Comparison of ENCODE assay signal across 22 cellular contexts in the genomic region with DNA sequence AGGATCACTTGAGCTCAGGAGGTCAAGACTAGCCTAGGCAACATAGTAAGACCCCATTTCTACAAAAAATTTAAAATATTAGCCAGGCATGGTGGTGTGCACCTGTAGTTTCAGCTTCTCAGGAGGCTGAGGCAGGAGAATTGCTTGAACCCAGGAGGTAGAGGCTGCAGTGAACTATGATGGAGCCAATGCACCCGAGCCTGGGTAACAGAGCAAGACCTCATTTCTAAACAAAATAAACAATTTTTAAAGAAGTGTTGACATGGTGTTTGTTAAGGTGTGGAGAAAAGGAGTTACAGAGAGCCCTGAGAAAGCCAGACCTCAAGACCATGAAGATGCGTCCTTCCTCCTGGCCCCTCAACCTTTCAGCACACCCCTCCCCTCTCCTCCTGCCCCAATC. TPM values are rescaled to one million over a fixed set of nuclear protein-coding genes. Genes with fewer than 3 reads are reported as not detected.
DNase-seq lines count a peak whose midpoint lies in the region; ATAC-seq, FAIRE-seq and TF ChIP-seq lines count a peak whose summit lies in the region.
"Had no signal": no experiment of that assay in that cellular context is flagged by ENCODE, and none has a peak within 500 bp of the region (broad histone marks: within the 10 kb centered on the region; RNA-seq: fewer than 3 reads in every experiment).

No MANE protein-coding gene starts in this region.

- no peak for FAIRE-seq in H1 (lab: Jason Lieb, UNC)
- FAIRE-seq: A204.1, D721Med, G401.6, GM12891, GM19239 had no signal

- H3K79me2 ChIP-seq in GM23338 (replicated peaks; ENCODE audit: insufficient read depth), result no peaks in the 10 kb centered on the region
- no peaks in the 10 kb centered on the region for H3K79me2 ChIP-seq in H1 (ENCODE audit: control insufficient read depth in 1 of 2, insufficient read depth in 2 of 2, low read length in 2 of 2)
- H3K79me2 ChIP-seq in osteoblast (ENCODE audit: insufficient read depth, low read length), result no peaks in the 10 kb centered on the region

- 0 out of 2 replicates have a peak, but pooled peaks cover 6% of the 10 kb centered on the region for H3F3A ChIP-seq in GM23338 (replicated peaks; ENCODE audit: low read depth)

- H3K4me2 ChIP-seq in GM23338 (no peak overlapping the region), H1 (ENCODE audit: insufficient read depth in 1 of 2, low read depth in 2 of 2, low read length in 2 of 2) (no peak overlapping the region), osteoblast (ENCODE audit: insufficient read depth, low read length) (no peak overlapping the region)
- H3K4me2 ChIP-seq: BLaER1 treated with 17β-estradiol and CSF1 and Interleukin-3, amounts not matched to agents 10 nM and 100 nM had no signal

- H4K91ac ChIP-seq in H1 (replicated peaks; ENCODE audit: insufficient read length, low read length), result no peak overlapping the region

- H4K20me1 ChIP-seq in GM23338 (replicated peaks; ENCODE audit: insufficient read depth) (no peaks in the 10 kb centered on the region), H1 (replicated peaks in 1 of 2; ENCODE audit: control insufficient read depth in 1 of 2, insufficient read depth in 2 of 2, low read length in 2 of 2) (no peaks in the 10 kb centered on the region), osteoblast (ENCODE audit: insufficient read depth, low read length) (no peaks in the 10 kb centered on the region)
- H4K20me1 ChIP-seq: BLaER1 treated with 17β-estradiol and CSF1 and Interleukin-3, amounts not matched to agents 10 nM and 100 nM had no signal

- no peak overlapping the region for H3K27ac ChIP-seq in GM23338 (ENCODE audit: low read depth)
- H3K27ac ChIP-seq in HEK293 (ENCODE audit: extremely low read depth, low read depth, low read length), result no peak overlapping the region
- H3K27ac ChIP-seq in H1 (ENCODE audit: low read depth, low read length), result no peak overlapping the region
- no peak overlapping the region for H3K27ac ChIP-seq in osteoblast (ENCODE audit: low read depth, low read length)
- H3K27ac ChIP-seq in suprapubic skin, result no peak overlapping the region
- H3K27ac ChIP-seq: BLaER1 treated with 17β-estradiol and CSF1 and Interleukin-3, amounts not matched to agents 10 nM and 100 nM; C4-2B had no signal

- H2BK120ac ChIP-seq in H1 (replicated peaks; ENCODE audit: low read depth, low read length), result no peak overlapping the region

- H3K23me2 ChIP-seq in H1 (ENCODE audit: low read depth, low read length), result no peaks in the 10 kb centered on the region

- H3K9me3 Mint-ChIP-seq in GM23338, result no peaks in the 10 kb centered on the region
- H3K9me3 Mint-ChIP-seq: CD4-positive, alpha-beta T cell; CD8-positive, alpha-beta T cell had no signal

- H3K4me3 Mint-ChIP-seq in GM23338, result no peak overlapping the region
- H3K4me3 Mint-ChIP-seq: CD4-positive, alpha-beta T cell; CD8-positive, alpha-beta T cell had no signal

- no peak overlapping the region for H3K23ac ChIP-seq in H1 (ENCODE audit: insufficient read length)

- H3K36me3 ChIP-seq in GM23338 (ENCODE audit: insufficient read depth) (no peaks in the 10 kb centered on the region), HEK293 (ENCODE audit: control insufficient read depth in 2 of 2, insufficient read depth in 1 of 2, low read length in 2 of 2) (no peaks in the 10 kb centered on the region), H1 (ENCODE audit: control insufficient read depth in 2 of 4, insufficient read depth in 4 of 4, low read length in 3 of 4) (no peaks in the 10 kb centered on the region), osteoblast (ENCODE audit: insufficient read depth, low read length) (no peaks in the 10 kb centered on the region), suprapubic skin (no peaks in the 10 kb centered on the region), BE2C (no peaks in the 10 kb centered on the region)
- H3K36me3 ChIP-seq: BLaER1 treated with 17β-estradiol and CSF1 and Interleukin-3, amounts not matched to agents 10 nM and 100 nM had no signal

- TF ChIP-seq CTCF in GM23338 (conservative IDR thresholded peaks at IDR 0.05; ENCODE audit: low read depth in 2 of 2) (no peak), HEK293 (tag by site-specific recombination; IDR thresholded peaks at IDR 0.05) (no peak), H1 (IDR thresholded peaks at IDR 0.05; ENCODE audit: control extremely low read depth in 1 of 3, insufficient read depth in 1 of 3, low read depth in 1 of 3, low read length in 3 of 3) (no peak), osteoblast (IDR thresholded peaks at IDR 0.05; ENCODE audit: extremely low read depth, low read depth, low read length) (no peak), suprapubic skin (IDR thresholded peaks at IDR 0.05) (no peak), BE2C (IDR thresholded peaks at IDR 0.05; ENCODE audit: low read depth, low read length) (no peak)

- peak overlapping the region; percentile 75; the same call in 1 of the 2 replicates for H3K18ac ChIP-seq in H1 (ENCODE audit: extremely low read depth, low read length)

- no peak overlapping the region for H3K27ac Mint-ChIP-seq in GM23338
- H3K27ac Mint-ChIP-seq: CD4-positive, alpha-beta T cell; CD8-positive, alpha-beta T cell had no signal

- TF ChIP-seq POLR2A in H1 (IDR thresholded peaks at IDR 0.05; ENCODE audit: control extremely low read depth in 1 of 2, low read depth in 2 of 2, low read length in 2 of 2) (no peak), suprapubic skin (IDR thresholded peaks at IDR 0.05) (no peak)

- H2AFZ ChIP-seq in GM23338 (peak overlapping the region; percentile 32; the same call in 1 of the 2 replicates), H1 (ENCODE audit: low read length) (no peak overlapping the region), osteoblast (ENCODE audit: low read length) (no peak overlapping the region)

- H3K9me2 ChIP-seq in GM23338 (ENCODE audit: insufficient read depth), result no peaks in the 10 kb centered on the region

- no peak overlapping the region for H3K14ac ChIP-seq in H1 (ENCODE audit: insufficient read length)

- H4K5ac ChIP-seq in H1 (ENCODE audit: insufficient read length, low read depth, low read length), result no peak overlapping the region

- TF ChIP-seq RAD21 in H1 (IDR thresholded peaks at IDR 0.05 in 1 of 2, conservative IDR thresholded peaks at IDR 0.05 in 1 of 2; ENCODE audit: low read depth in 2 of 2, low read length in 2 of 2), result no peak

- H3K4ac ChIP-seq in H1 (replicated peaks; ENCODE audit: insufficient read length, low read depth, low read length), result no peak overlapping the region

- no peak overlapping the region for H2AK5ac ChIP-seq in H1 (ENCODE audit: low read depth, low read length)

- no peaks in the 10 kb centered on the region for H3K36me3 Mint-ChIP-seq in GM23338 (ENCODE audit: low read depth)
- H3K36me3 Mint-ChIP-seq: CD8-positive, alpha-beta T cell had no signal

- POLR2A ChIA-PET in HEK293 (lab: Yijun Ruan, JAX) (no interaction called here), H1 (lab: Charles Lee; ENCODE audit: partially characterized antibody) (interaction anchor here (1.0 to 1.6 kb wide), 2 partner anchors 13 to 37 kb away, joined by 3 read pairs; no protein-coding TSS in a partner anchor)

- no peaks in the 10 kb centered on the region for H3K79me1 ChIP-seq in H1 (ENCODE audit: low read depth, low read length)

- H3K9me3 ChIP-seq in HEK293 (ENCODE audit: control insufficient read depth, insufficient read depth, low read depth, low read length) (no peaks in the 10 kb centered on the region), H1 (ENCODE audit: insufficient read depth in 2 of 2, low read depth in 1 of 2, low read length in 1 of 2) (no peaks in the 10 kb centered on the region), osteoblast (ENCODE audit: low read depth, low read length) (no peaks in the 10 kb centered on the region), suprapubic skin (no peaks in the 10 kb centered on the region), BE2C (no peaks in the 10 kb centered on the region)
- H3K9me3 ChIP-seq: Caco-2 had no signal

- CTCF ChIA-PET in HEK293 (lab: Yijun Ruan, JAX), result interaction anchor here (0.6 to 0.9 kb wide), 3 partner anchors 9 to 32 kb away, joined by 3 to 4 read pairs (median 4); no protein-coding TSS in a partner anchor
- CTCF ChIA-PET in H1 (lab: Charles Lee; ENCODE audit: partially characterized antibody), result interaction anchor here (0.6 to 8.7 kb wide), 9 partner anchors 8 to 214 kb away, joined by 3 to 56 read pairs (median 4); no protein-coding TSS in a partner anchor

- TF ChIP-seq EP300 in H1 (IDR thresholded peaks at IDR 0.05; ENCODE audit: borderline replicate concordance in 1 of 2, low read depth in 2 of 2, low read length in 2 of 2), result no peak
- no peak for TF ChIP-seq EP300 in suprapubic skin (IDR thresholded peaks at IDR 0.05)

- H3K4me3 ChIP-seq in GM23338 (no peak overlapping the region), HEK293 (ENCODE audit: low read depth, low read length) (no peak overlapping the region), H1 (ENCODE audit: extremely low read depth in 1 of 4, insufficient read depth in 2 of 4, low read depth in 3 of 4, low read length in 4 of 4) (no peak overlapping the region), osteoblast (ENCODE audit: insufficient read depth, low read length) (no peak overlapping the region), suprapubic skin (no peak overlapping the region), BE2C (ENCODE audit: low read depth, low read length) (no peak overlapping the region)
- H3K4me3 ChIP-seq: BLaER1 treated with 17β-estradiol and CSF1 and Interleukin-3, amounts not matched to agents 10 nM and 100 nM had no signal

- peaks cover 35% of the 10 kb centered on the region for H3K4me1 Mint-ChIP-seq in GM23338

- 87% methylated on average over 1 of the region's 2 CpGs; no CpG with 5 or more reads in 1 of the 2 experiments for WGBS in H1 (ENCODE audit: extremely low coverage in 1 of 2, insufficient coverage in 1 of 2, insufficient read length in 1 of 2, insufficient replicate concordance in 2 of 2, low coverage in 1 of 2, low lambda C conversion rate in 2 of 2, missing lambda C conversion rate in 1 of 2), 2 experiments
- WGBS in suprapubic skin, result 81% methylated on average over 2 of the region's 2 CpGs

- H3K4me1 ChIP-seq in GM23338 (ENCODE audit: insufficient read depth), result peaks cover 25% of the 10 kb centered on the region
- H3K4me1 ChIP-seq in HEK293 (ENCODE audit: control insufficient read depth, insufficient read depth, low read length), result peaks cover 3% of the 10 kb centered on the region; the same call in 1 of the 2 replicates
- H3K4me1 ChIP-seq in H1 (replicated peaks in 1 of 4; ENCODE audit: control insufficient read depth in 3 of 4, insufficient read depth in 4 of 4, low read length in 3 of 4), result peaks cover 5 to 21% (median 7%) of the 10 kb centered on the region in 4 experiments
- H3K4me1 ChIP-seq in osteoblast (ENCODE audit: insufficient read depth, low read length), result no peaks in the 10 kb centered on the region
- no peaks in the 10 kb centered on the region for H3K4me1 ChIP-seq in suprapubic skin
- peaks cover 23% of the 10 kb centered on the region for H3K4me1 ChIP-seq in BE2C
- H3K4me1 ChIP-seq: Caco-2 had no signal

- no peak for ATAC-seq in GM23338
- ATAC-seq: CD8-positive, alpha-beta T cell had no signal

- no peaks in the 10 kb centered on the region for H3K27me3 ChIP-seq in GM23338 (ENCODE audit: insufficient read depth)
- H3K27me3 ChIP-seq in H1 (replicated peaks in 1 of 4; ENCODE audit: control insufficient read depth in 3 of 4, extremely low read depth in 1 of 4, insufficient read depth in 3 of 4, low read length in 3 of 4), result peaks cover 0 to 5% (median 2%) of the 10 kb centered on the region in 4 experiments; a peak in 2 of 7 replicates
- H3K27me3 ChIP-seq in osteoblast (ENCODE audit: insufficient read depth, low read length), result peaks cover 10% of the 10 kb centered on the region
- no peaks in the 10 kb centered on the region for H3K27me3 ChIP-seq in suprapubic skin
- no peaks in the 10 kb centered on the region for H3K27me3 ChIP-seq in BE2C
- H3K27me3 ChIP-seq: BLaER1 treated with 17β-estradiol and CSF1 and Interleukin-3, amounts not matched to agents 10 nM and 100 nM had no signal

- no peak overlapping the region for H2BK5ac ChIP-seq in H1 (ENCODE audit: low read depth, low read length)

- H2BK12ac ChIP-seq in H1 (ENCODE audit: low read depth, low read length), result peak overlapping the region; percentile 64; the same call in 1 of the 2 replicates

- H3K56ac ChIP-seq in H1 (replicated peaks; ENCODE audit: insufficient read length, low read depth, low read length), result no peak overlapping the region

- H4K8ac ChIP-seq in H1 (ENCODE audit: extremely low read depth, insufficient read depth, low read length), result no peak overlapping the region

- H2BK15ac ChIP-seq in H1 (ENCODE audit: low read length), result no peak overlapping the region

- no peak overlapping the region for H3K9ac ChIP-seq in H1 (replicated peaks in 1 of 4; ENCODE audit: extremely low read depth in 1 of 4, low read depth in 3 of 4, low read length in 3 of 4)
- H3K9ac ChIP-seq: BLaER1 treated with 17β-estradiol and CSF1 and Interleukin-3, amounts not matched to agents 10 nM and 100 nM had no signal

- no peak overlapping the region for H2BK20ac ChIP-seq in H1 (ENCODE audit: low read length)

- DNase-seq in GM23338 (ENCODE audit: low spot score), result no peak
- no peak for DNase-seq in H1 (ENCODE audit: low read depth in 1 of 2, low spot score in 2 of 2)
- DNase-seq in osteoblast (ENCODE audit: insufficient read length, low spot score, missing footprints), result peak; percentile 57
- DNase-seq in suprapubic skin (ENCODE audit: low spot score in 2 of 2), result no peak
- DNase-seq in activated CD4-positive, alpha-beta T cell treated with anti-CD3 and anti-CD28 coated beads, Interleukin-2, amount 50 U/mL, for 4 hours, result no peak
- DNase-seq in BE2C, result no peak
- DNase-seq: 8988T; ACHN; Caco-2; Calu3; CD4-positive, alpha-beta T cell; CD8-positive, alpha-beta T cell; DMS79 treated with DMSO at 0.1 percent for 48 hours; GF-D8 had no signal

- peaks cover 26% of the 10 kb centered on the region for H3K27me3 Mint-ChIP-seq in GM23338 (ENCODE audit: insufficient read depth, low read depth, poor library complexity)

RNA-seq across cellular contexts. Expression of gene C1QL1, which starts 37.6 kb away (rescaled TPM):
- 4.9 and 14.4 TPM in 2 replicates for total RNA-seq in GM23338 (2014; rRNA removed; shearing (Covaris generic))
- polyA plus RNA-seq in GM23338 (2016; fragmentation: Nextera tagmentation; extraction: Ambion mirVana) (4.3 and 6.8 TPM in 2 replicates), H1 (2011; rRNA removed) (10.5 and 16.5 TPM in 2 replicates)
- total RNA-seq in H1 (2021; fragmentation: NEBNext Ultra II Directional; extraction: Animal tissue kit (Norgen Biotek cat#: 25700)), result 7.5 and 7.6 TPM in 2 replicates
- 8.9 TPM for polyA plus RNA-seq in H1 (2011; cell fraction: cytosol; rRNA removed)
- 7.5 TPM for polyA plus RNA-seq in H1 (2011; cell fraction: nucleus; rRNA removed)
- 2.9 to 8.4 TPM (median 5.8 TPM) in 4 replicates for polyA plus RNA-seq in H1 (2012, experiment 1 of 2)
- 4.5 TPM for polyA plus RNA-seq in H1 (2012, experiment 2 of 2)
- polyA plus RNA-seq in H1 (2013, experiment 1 of 2), result 14.0 TPM
- 16.0 TPM for polyA plus RNA-seq in H1 (2013, experiment 2 of 2)
- 0.61 and 1.1 TPM in 2 replicates for polyA minus RNA-seq in H1 (2011; rRNA and poly(A)+ RNA removed)
- polyA minus RNA-seq in H1 (2011; cell fraction: cytosol; rRNA and poly(A)+ RNA removed), result 2.3 TPM
- polyA minus RNA-seq in H1 (2011; cell fraction: nucleus; rRNA and poly(A)+ RNA removed), result 2.5 TPM
- total RNA-seq in osteoblast (under 0.01 TPM in 1 of 2 replicates, not detected in the other), suprapubic skin (not detected)
- 72.9 TPM for polyA plus RNA-seq in BE2C (2012; ENCODE audit: insufficient read depth, insufficient read length, low read depth)
- total RNA-seq: CD4-positive, alpha-beta T cell; CD8-positive, alpha-beta T cell had no signal

RNA-seq across cellular contexts. Expression of gene DCAKD, which starts 45.7 kb away (rescaled TPM):
- total RNA-seq in GM23338 (2014; rRNA removed; shearing (Covaris generic)), result 51.3 and 57.2 TPM in 2 replicates
- polyA plus RNA-seq in GM23338 (2016; fragmentation: Nextera tagmentation; extraction: Ambion mirVana) (23.7 and 28.7 TPM in 2 replicates), H1 (2011; rRNA removed) (52.9 and 61.8 TPM in 2 replicates)
- total RNA-seq in H1 (2021; fragmentation: NEBNext Ultra II Directional; extraction: Animal tissue kit (Norgen Biotek cat#: 25700)), result 33.7 and 35.6 TPM in 2 replicates
- polyA plus RNA-seq in H1 (2011; cell fraction: cytosol; rRNA removed), result 38.7 TPM
- 50.3 TPM for polyA plus RNA-seq in H1 (2011; cell fraction: nucleus; rRNA removed)
- polyA plus RNA-seq in H1 (2012, experiment 1 of 2), result 35.6 to 46.5 TPM (median 40.8 TPM) in 4 replicates
- polyA plus RNA-seq in H1 (2012, experiment 2 of 2), result 33.9 TPM
- polyA plus RNA-seq in H1 (2013, experiment 1 of 2), result 25.6 TPM
- 23.7 TPM for polyA plus RNA-seq in H1 (2013, experiment 2 of 2)
- 38.0 and 42.8 TPM in 2 replicates for polyA minus RNA-seq in H1 (2011; rRNA and poly(A)+ RNA removed)
- polyA minus RNA-seq in H1 (2011; cell fraction: cytosol; rRNA and poly(A)+ RNA removed), result 40.1 TPM
- polyA minus RNA-seq in H1 (2011; cell fraction: nucleus; rRNA and poly(A)+ RNA removed), result 25.0 TPM
- total RNA-seq in osteoblast (34.5 and 39.1 TPM in 2 replicates), suprapubic skin (10 to 100 TPM; 49.1 to 68.5 (median 60.9) TPM)
- 42.5 TPM for polyA plus RNA-seq in BE2C (2012; ENCODE audit: insufficient read depth, insufficient read length, low read depth)

RNA-seq across cellular contexts. Expression of gene NMT1, which starts 55.4 kb away (rescaled TPM):
- total RNA-seq in GM23338 (2014; rRNA removed; shearing (Covaris generic)), result 80.9 and 95.6 TPM in 2 replicates
- polyA plus RNA-seq in GM23338 (2016; fragmentation: Nextera tagmentation; extraction: Ambion mirVana) (298 and 327 TPM in 2 replicates), H1 (2011; rRNA removed) (35.5 and 42.9 TPM in 2 replicates)
- total RNA-seq in H1 (2021; fragmentation: NEBNext Ultra II Directional; extraction: Animal tissue kit (Norgen Biotek cat#: 25700)), result 149 and 152 TPM in 2 replicates
- 40.4 TPM for polyA plus RNA-seq in H1 (2011; cell fraction: cytosol; rRNA removed)
- polyA plus RNA-seq in H1 (2011; cell fraction: nucleus; rRNA removed), result 57.8 TPM
- polyA plus RNA-seq in H1 (2012, experiment 1 of 2), result 85.4 to 115 TPM (median 89.7 TPM) in 4 replicates
- polyA plus RNA-seq in H1 (2012, experiment 2 of 2), result 47.2 TPM
- polyA plus RNA-seq in H1 (2013, experiment 1 of 2), result 116 TPM
- polyA plus RNA-seq in H1 (2013, experiment 2 of 2), result 99.8 TPM
- 59.6 and 71.5 TPM in 2 replicates for polyA minus RNA-seq in H1 (2011; rRNA and poly(A)+ RNA removed)
- polyA minus RNA-seq in H1 (2011; cell fraction: cytosol; rRNA and poly(A)+ RNA removed), result 418 TPM
- 41.7 TPM for polyA minus RNA-seq in H1 (2011; cell fraction: nucleus; rRNA and poly(A)+ RNA removed)
- total RNA-seq in osteoblast (51.8 and 66.6 TPM in 2 replicates), suprapubic skin (10 to 100 TPM; 53.2 to 73.3 (median 65.9) TPM)
- 327 TPM for polyA plus RNA-seq in BE2C (2012; ENCODE audit: insufficient read depth, insufficient read length, low read depth)

RNA-seq across cellular contexts. Expression of gene KIF18B, which starts 58.1 kb away (rescaled TPM):
- 27.1 and 28.4 TPM in 2 replicates for total RNA-seq in GM23338 (2014; rRNA removed; shearing (Covaris generic))
- polyA plus RNA-seq in GM23338 (2016; fragmentation: Nextera tagmentation; extraction: Ambion mirVana), result 13.5 and 14.1 TPM in 2 replicates
- 58.1 and 59.4 TPM in 2 replicates for total RNA-seq in H1 (2021; fragmentation: NEBNext Ultra II Directional; extraction: Animal tissue kit (Norgen Biotek cat#: 25700))
- 39.0 and 51.1 TPM in 2 replicates for polyA plus RNA-seq in H1 (2011; rRNA removed)
- polyA plus RNA-seq in H1 (2011; cell fraction: cytosol; rRNA removed), result 35.6 TPM
- polyA plus RNA-seq in H1 (2011; cell fraction: nucleus; rRNA removed), result 109 TPM
- polyA plus RNA-seq in H1 (2012, experiment 1 of 2), result 31.0 to 37.4 TPM (median 33.7 TPM) in 4 replicates
- 20.8 TPM for polyA plus RNA-seq in H1 (2012, experiment 2 of 2)
- 26.2 TPM for polyA plus RNA-seq in H1 (2013, experiment 1 of 2)
- polyA plus RNA-seq in H1 (2013, experiment 2 of 2), result 24.0 TPM
- polyA minus RNA-seq in H1 (2011; rRNA and poly(A)+ RNA removed), result 31.5 and 40.2 TPM in 2 replicates
- 30.2 TPM for polyA minus RNA-seq in H1 (2011; cell fraction: cytosol; rRNA and poly(A)+ RNA removed)
- 55.8 TPM for polyA minus RNA-seq in H1 (2011; cell fraction: nucleus; rRNA and poly(A)+ RNA removed)
- total RNA-seq in osteoblast, result 0.72 and 1.2 TPM in 2 replicates
- total RNA-seq in suprapubic skin, result 1 to 10 TPM; 2.0 to 4.0 (median 2.8) TPM
- polyA plus RNA-seq in BE2C (2012; ENCODE audit: insufficient read depth, insufficient read length, low read depth), result 13.3 TPM
